In genomic region chr2:42421601-42422252, GRCh38 we compare ENCODE assay signal across 22 cellular contexts.
A peak's percentile ranks its signal among the peaks of the same experiment; 100 is the strongest.
DNase-seq lines count a peak whose midpoint lies in the region; ATAC-seq, FAIRE-seq and TF ChIP-seq lines count a peak whose summit lies in the region.
"Had no signal": no experiment of that assay in that cellular context is flagged by ENCODE, and none has a peak within 500 bp of the region (broad histone marks: within the 10 kb centered on the region; RNA-seq: fewer than 3 reads in every experiment).

No MANE protein-coding gene starts in this region.

- H3K36me3 Mint-ChIP-seq in activated naive CD4-positive, alpha-beta T cell treated with anti-CD3 and anti-CD28 coated beads, Interleukin-2, amount 50 U/mL, for 24 hours = no peaks in the 10 kb centered on the region
- no peaks in the 10 kb centered on the region for H3K36me3 Mint-ChIP-seq in activated naive CD4-positive, alpha-beta T cell treated with anti-CD3 and anti-CD28 coated beads for 36 hours (ENCODE audit: low read depth)

- H3K4me1 ChIP-seq in PC-9 (replicated peaks; ENCODE audit: insufficient read depth) (peaks cover 34% of the 10 kb centered on the region), OCI-LY7 (ENCODE audit: insufficient read depth, low read length, poor library complexity, severe bottlenecking) (no peaks in the 10 kb centered on the region)
- H3K4me1 ChIP-seq: right atrium auricular region, uterus had no signal

- H3K4me2 ChIP-seq in PC-9 = no peak overlapping the region
- no peak overlapping the region for H3K4me2 ChIP-seq in OCI-LY7 (ENCODE audit: low read length)

- H4K20me1 ChIP-seq in PC-9 (ENCODE audit: insufficient read depth) = no peaks in the 10 kb centered on the region
- no peaks in the 10 kb centered on the region for H4K20me1 ChIP-seq in OCI-LY7 (ENCODE audit: insufficient read depth, low read length)

- no peak overlapping the region for H3K4me3 Mint-ChIP-seq in activated naive CD4-positive, alpha-beta T cell treated with anti-CD3 and anti-CD28 coated beads, Interleukin-2, amount 50 U/mL, for 24 hours
- no peak overlapping the region for H3K4me3 Mint-ChIP-seq in activated naive CD4-positive, alpha-beta T cell treated with anti-CD3 and anti-CD28 coated beads for 36 hours
- H3K4me3 Mint-ChIP-seq: activated B cell treated with CpG ODN at 0.5 μM for 24 hours; central memory CD8-positive, alpha-beta T cell had no signal

- no peaks in the 10 kb centered on the region for H3K27me3 ChIP-seq in PC-9 (ENCODE audit: insufficient read depth, low read depth)
- H3K27me3 ChIP-seq: right atrium auricular region, uterus had no signal

- H3K79me2 ChIP-seq in PC-9 (ENCODE audit: low read depth) = no peaks in the 10 kb centered on the region
- no peaks in the 10 kb centered on the region for H3K79me2 ChIP-seq in OCI-LY7 (ENCODE audit: insufficient read depth, low read depth, low read length)

- peaks cover 12% of the 10 kb centered on the region for H3F3A ChIP-seq in PC-9 (ENCODE audit: insufficient read depth, low read depth)

- H3K4me3 ChIP-seq in PC-9 = no peak overlapping the region
- no peak overlapping the region for H3K4me3 ChIP-seq in choroid plexus epithelial cell (ENCODE audit: low read depth, low read length)
- H3K4me3 ChIP-seq in OCI-LY7 (ENCODE audit: low read depth, low read length, poor library complexity, severe bottlenecking) = no peak overlapping the region
- H3K4me3 ChIP-seq: esophagus muscularis mucosa, heart right ventricle, right atrium auricular region, uterus had no signal

- H3K27ac ChIP-seq in PC-9 = peak overlapping the region; percentile 82
- no peak overlapping the region for H3K27ac ChIP-seq in OCI-LY7 (ENCODE audit: low read depth, low read length, poor library complexity, severe bottlenecking)
- H3K27ac ChIP-seq: esophagus muscularis mucosa, right atrium auricular region, uterus had no signal

- no peaks in the 10 kb centered on the region for H3K9me2 ChIP-seq in PC-9 (ENCODE audit: insufficient read depth)
- H3K9me2 ChIP-seq in OCI-LY7 (ENCODE audit: insufficient read depth, low read length) = no peaks in the 10 kb centered on the region

- no peak for DNase-seq in activated naive CD4-positive, alpha-beta T cell treated with anti-CD3 and anti-CD28 coated beads for 36 hours
- no peak for DNase-seq in PC-9
- DNase-seq in choroid plexus epithelial cell (ENCODE audit: low read depth) = peak; percentile 51
- no peak for DNase-seq in urothelium cell line (ENCODE audit: low spot score)
- no peak for DNase-seq in OCI-LY7 (ENCODE audit: low spot score)
- DNase-seq in HuH-7.5 (ENCODE audit: low spot score) = no peak
- DNase-seq: activated B cell treated with CpG ODN at 0.5 μM for 24 hours; activated CD8-positive, alpha-beta memory T cell treated with anti-CD3 and anti-CD28 coated beads for 24 hours; activated T-cell treated with anti-CD3 and anti-CD28 coated beads, Interleukin-2, amount 50 U/mL, for 72 hours; C1 segment of cervical spinal cord; heart right ventricle; NCI-H1417; NCI-H2171 treated with DMSO at 0.1 percent for 48 hours; NCI-H526 treated with DMSO at 0.1 percent for 48 hours; occipital lobe; substantia nigra; uterus had no signal

- peaks cover 31% of the 10 kb centered on the region for H3K4me1 Mint-ChIP-seq in activated naive CD4-positive, alpha-beta T cell treated with anti-CD3 and anti-CD28 coated beads, Interleukin-2, amount 50 U/mL, for 24 hours
- peaks cover 29% of the 10 kb centered on the region for H3K4me1 Mint-ChIP-seq in activated naive CD4-positive, alpha-beta T cell treated with anti-CD3 and anti-CD28 coated beads for 36 hours (ENCODE audit: low read depth)
- H3K4me1 Mint-ChIP-seq: activated B cell treated with CpG ODN at 0.5 μM for 24 hours; central memory CD8-positive, alpha-beta T cell had no signal

- POLR2A ChIA-PET in PC-9 (lab: Charles Lee; ENCODE audit: unreplicated experiment) = no interaction called here
- POLR2A ChIA-PET in OCI-LY7 (lab: Charles Lee) = no interaction called here

- H3K9me3 Mint-ChIP-seq in activated naive CD4-positive, alpha-beta T cell treated with anti-CD3 and anti-CD28 coated beads, Interleukin-2, amount 50 U/mL, for 24 hours = no peaks in the 10 kb centered on the region
- no peaks in the 10 kb centered on the region for H3K9me3 Mint-ChIP-seq in activated naive CD4-positive, alpha-beta T cell treated with anti-CD3 and anti-CD28 coated beads for 36 hours
- H3K9me3 Mint-ChIP-seq: activated B cell treated with CpG ODN at 0.5 μM for 24 hours; central memory CD8-positive, alpha-beta T cell had no signal

- CTCF ChIA-PET in activated naive CD4-positive, alpha-beta T cell treated with anti-CD3 and anti-CD28 coated beads for 36 hours (lab: Charles Lee) = no interaction called here
- CTCF ChIA-PET in PC-9 (lab: Charles Lee) (no interaction called here), OCI-LY7 (lab: Charles Lee; ENCODE audit: unreplicated experiment) (no interaction called here)

- intact Hi-C loops in activated naive CD4-positive, alpha-beta T cell treated with anti-CD3 and anti-CD28 coated beads for 36 hours (cut with micrococcal nuclease) = loop anchor here (1.0 kb wide), 1 partner anchor 60 kb away; the partner anchor contains the start of gene COX7A2L
- intact Hi-C loops in PC-9 (cut with micrococcal nuclease; ENCODE audit: unreplicated experiment) (no loop called here), OCI-LY7 (cut with micrococcal nuclease; ENCODE audit: unreplicated experiment) (no loop called here)

- H3K9me3 ChIP-seq in PC-9 (ENCODE audit: insufficient read depth, low read depth) = no peaks in the 10 kb centered on the region
- H3K9me3 ChIP-seq in OCI-LY7 (ENCODE audit: low read length) = no peaks in the 10 kb centered on the region
- H3K9me3 ChIP-seq: esophagus muscularis mucosa, heart right ventricle, right atrium auricular region, uterus had no signal

- H2AFZ ChIP-seq in PC-9 = no peak overlapping the region
- no peak overlapping the region for H2AFZ ChIP-seq in OCI-LY7 (ENCODE audit: low read length)

- no peak for TF ChIP-seq CTCF in PC-9 (conservative IDR thresholded peaks at IDR 0.05)
- peak; percentile 23 for TF ChIP-seq CTCF in choroid plexus epithelial cell (conservative IDR thresholded peaks at IDR 0.05; ENCODE audit: low read depth, low read length)
- TF ChIP-seq CTCF in OCI-LY7 (conservative IDR thresholded peaks at IDR 0.05; ENCODE audit: low read length) = no peak

- H3K27ac Mint-ChIP-seq in activated naive CD4-positive, alpha-beta T cell treated with anti-CD3 and anti-CD28 coated beads, Interleukin-2, amount 50 U/mL, for 24 hours = peak overlapping the region; percentile 21
- H3K27ac Mint-ChIP-seq in activated naive CD4-positive, alpha-beta T cell treated with anti-CD3 and anti-CD28 coated beads for 36 hours = no peak overlapping the region
- H3K27ac Mint-ChIP-seq: activated B cell treated with CpG ODN at 0.5 μM for 24 hours had no signal

- H3K27me3 Mint-ChIP-seq in activated naive CD4-positive, alpha-beta T cell treated with anti-CD3 and anti-CD28 coated beads, Interleukin-2, amount 50 U/mL, for 24 hours = no peaks in the 10 kb centered on the region
- peaks cover 7% of the 10 kb centered on the region for H3K27me3 Mint-ChIP-seq in activated naive CD4-positive, alpha-beta T cell treated with anti-CD3 and anti-CD28 coated beads for 36 hours (ENCODE audit: low read depth)

- BruUV-seq in PC-9 (replicated peaks; lab: Mats Ljungman, UMichigan) (no TSS peak), OCI-LY7 (replicated peaks; lab: Mats Ljungman, UMichigan) (no TSS peak)

- ATAC-seq in GM18861 (IDR thresholded peaks at IDR 0.05; ENCODE audit: unreplicated experiment) = no peak
- ATAC-seq: heart right ventricle had no signal

- no peaks in the 10 kb centered on the region for H3K36me3 ChIP-seq in PC-9 (ENCODE audit: low read depth)
- H3K36me3 ChIP-seq in OCI-LY7 (ENCODE audit: insufficient read depth, low read length) = no peaks in the 10 kb centered on the region
- H3K36me3 ChIP-seq: esophagus muscularis mucosa, heart right ventricle, right atrium auricular region, uterus had no signal

- peak; percentile 70 for FAIRE-seq in urothelium cell line (lab: Jason Lieb, UNC)
